Comparison of ENCODE assay signal across 8 cellular contexts in genomic region chr1:27436204-27437159, GRCh38. TPM values are rescaled to one million over a fixed set of nuclear protein-coding genes. Genes with fewer than 3 reads are reported as not detected.
DNase-seq lines count a peak whose midpoint lies in the region; ATAC-seq, FAIRE-seq and TF ChIP-seq lines count a peak whose summit lies in the region.

No MANE protein-coding gene starts in this region.

- H3K27ac ChIP-seq in OCI-LY7 (ENCODE audit: low read depth, low read length, poor library complexity, severe bottlenecking) (peak overlapping the region; percentile 91), neuronal stem cell (replicated peaks; ENCODE audit: low read length) (no peak overlapping the region)

- H2BK120ac ChIP-seq in neuronal stem cell (ENCODE audit: low read depth, low read length): no peak overlapping the region

- no peak overlapping the region for H2AFZ ChIP-seq in OCI-LY7 (ENCODE audit: low read length)
- H2AFZ ChIP-seq in neuronal stem cell (ENCODE audit: low read length): no peak overlapping the region

- no peak overlapping the region for H3K9ac ChIP-seq in neuronal stem cell (ENCODE audit: low read depth, low read length, poor library complexity)

- H4K8ac ChIP-seq in neuronal stem cell (ENCODE audit: low read depth, low read length): no peak overlapping the region

- POLR2A ChIA-PET in OCI-LY7 (lab: Charles Lee): interaction anchor here (0.6 to 5.4 kb wide), 10 partner anchors 7 to 221 kb away, joined by 3 to 25 read pairs (median 4); no protein-coding TSS in a partner anchor

- no CpG with 5 or more reads among the region's 5 CpGs for WGBS in neuronal stem cell (ENCODE audit: extremely low coverage in 2 of 2, insufficient read length in 2 of 2, insufficient replicate concordance in 1 of 2), 2 donors

- H3K36me3 ChIP-seq in OCI-LY7 (ENCODE audit: insufficient read depth, low read length): no peaks in the 10 kb centered on the region; the same call in none of the 2 replicates
- H3K36me3 ChIP-seq in mucosa of descending colon (ENCODE audit: low read depth): no peaks in the 10 kb centered on the region
- H3K36me3 ChIP-seq in neuronal stem cell (replicated peaks in 1 of 2; ENCODE audit: control insufficient read depth in 2 of 2, insufficient read depth in 2 of 2, low read length in 2 of 2): peaks cover 0 to 23% of the 10 kb centered on the region in 2 donors

- DNase-seq in NCI-H82 (lab: John Stamatoyannopoulos, UW) (peak; percentile 21), NCI-H82 treated with DMSO at 0.1 percent for 48 hours (lab: John Stamatoyannopoulos, UW; ENCODE audit: unreplicated experiment) (no peak), OCI-LY7 (ENCODE audit: low spot score) (peak; percentile 66), mucosa of descending colon (peak in 1 of 3 donors; percentile 76), neuronal stem cell (ENCODE audit: low spot score) (no peak)

- H3K4me1 ChIP-seq in OCI-LY7 (ENCODE audit: insufficient read depth, low read length, poor library complexity, severe bottlenecking): peaks cover 97% of the 10 kb centered on the region
- H3K4me1 ChIP-seq in mucosa of descending colon (ENCODE audit: low read depth): peaks cover 78% of the 10 kb centered on the region
- H3K4me1 ChIP-seq in neuronal stem cell (ENCODE audit: control insufficient read depth in 2 of 2, insufficient read depth in 1 of 2, low read depth in 1 of 2, low read length in 2 of 2): peaks cover 2 to 11% of the 10 kb centered on the region in 2 donors

- ATAC-seq in mucosa of descending colon: peak; percentile 93
- no peak for ATAC-seq in HG03571 (IDR thresholded peaks at IDR 0.05; ENCODE audit: unreplicated experiment)
- no peak for ATAC-seq in HG03354 (IDR thresholded peaks at IDR 0.05; ENCODE audit: poor library complexity, severe bottlenecking, unreplicated experiment)

- H4K20me1 ChIP-seq in OCI-LY7 (ENCODE audit: insufficient read depth, low read length): 0 out of 2 replicates have a peak, but pooled peaks cover 2% of the 10 kb centered on the region

- FAIRE-seq in colon (lab: Jason Lieb, UNC): peak; percentile 14

- no peak overlapping the region for H3K18ac ChIP-seq in neuronal stem cell (ENCODE audit: low read length)

- no peak overlapping the region for H3K4ac ChIP-seq in neuronal stem cell (ENCODE audit: low read length)

- H3K4me3 ChIP-seq in OCI-LY7 (ENCODE audit: low read depth, low read length, poor library complexity, severe bottlenecking) (peak overlapping the region; percentile 61), mucosa of descending colon (no peak overlapping the region), neuronal stem cell (ENCODE audit: low read length in 2 of 2) (no peak overlapping the region)

- H3K79me2 ChIP-seq in OCI-LY7 (ENCODE audit: insufficient read depth, low read depth, low read length): peaks cover 92% of the 10 kb centered on the region

- H3K4me2 ChIP-seq in OCI-LY7 (ENCODE audit: low read length): peak overlapping the region; percentile 81
- no peak overlapping the region for H3K4me2 ChIP-seq in neuronal stem cell (ENCODE audit: insufficient read depth, low read length, poor library complexity, severe bottlenecking)

- no peak for TF ChIP-seq CTCF in OCI-LY7 (conservative IDR thresholded peaks at IDR 0.05; ENCODE audit: low read length)
- no peak for TF ChIP-seq CTCF in mucosa of descending colon (IDR thresholded peaks at IDR 0.05)

- H2BK12ac ChIP-seq in neuronal stem cell (ENCODE audit: low read length): no peak overlapping the region

- no peaks in the 10 kb centered on the region for H3K79me1 ChIP-seq in neuronal stem cell (ENCODE audit: low read depth, low read length)

- no peak overlapping the region for H2BK15ac ChIP-seq in neuronal stem cell (ENCODE audit: low read length)

- no peaks in the 10 kb centered on the region for H3K9me2 ChIP-seq in OCI-LY7 (ENCODE audit: insufficient read depth, low read length)

- no peaks in the 10 kb centered on the region for H3K27me3 ChIP-seq in neuronal stem cell (ENCODE audit: control insufficient read depth in 3 of 3, insufficient read depth in 3 of 3, low read depth in 1 of 3, low read length in 3 of 3)

- H3K9me3 ChIP-seq in OCI-LY7 (ENCODE audit: low read length) (no peaks in the 10 kb centered on the region), mucosa of descending colon (no peaks in the 10 kb centered on the region), neuronal stem cell (replicated peaks in 1 of 2; ENCODE audit: control insufficient read depth in 2 of 2, insufficient read depth in 1 of 2, low read depth in 1 of 2, low read length in 2 of 2) (no peaks in the 10 kb centered on the region)

- intact Hi-C loops in OCI-LY7 (cut with micrococcal nuclease; ENCODE audit: unreplicated experiment): no loop called here
- intact Hi-C loops in mucosa of descending colon (cut with DNase I, micrococcal nuclease): no loop called here

- no peak overlapping the region for H4K91ac ChIP-seq in neuronal stem cell (ENCODE audit: low read depth, low read length, poor library complexity)

- BruUV-seq in OCI-LY7 (replicated peaks; lab: Mats Ljungman, UMichigan): TSS peak; percentile 23

- CTCF ChIA-PET in OCI-LY7 (lab: Charles Lee; ENCODE audit: unreplicated experiment): interaction anchor here (1.1 to 1.6 kb wide), 2 partner anchors 21 to 46 kb away, joined by 3 read pairs; no protein-coding TSS in a partner anchor

- H2AK5ac ChIP-seq in neuronal stem cell (ENCODE audit: low read depth, low read length): no peak overlapping the region

- H3K14ac ChIP-seq in neuronal stem cell (ENCODE audit: low read length): no peak overlapping the region

- H3K23ac ChIP-seq in neuronal stem cell (ENCODE audit: low read depth, low read length, poor library complexity): no peak overlapping the region

- no peak overlapping the region for H2BK5ac ChIP-seq in neuronal stem cell (ENCODE audit: low read length)

RNA-seq across cellular contexts. Expression of gene GPR3, which starts 44.1 kb away (rescaled TPM):
- total RNA-seq in OCI-LY7 (2014; rRNA removed; shearing (Covaris generic)): 0.21 and 0.32 TPM in 2 replicates
- total RNA-seq in OCI-LY7 (2022) (0.22 and 0.25 TPM in 2 replicates), mucosa of descending colon (under 1 TPM in 1 of 3 donors, not detected in 2; 0.14 TPM)
- polyA plus RNA-seq in neuronal stem cell (2013, experiment 1 of 2): 7.5 TPM
- polyA plus RNA-seq in neuronal stem cell (2013, experiment 2 of 2): 7.8 TPM

RNA-seq across cellular contexts. Expression of gene CD164L2, which starts 53.3 kb away (rescaled TPM):
- total RNA-seq in OCI-LY7 (2014; rRNA removed; shearing (Covaris generic)): 0.13 TPM in 1 of 2 replicates, not detected in the other
- total RNA-seq in OCI-LY7 (2022) (not detected in 2 replicates), mucosa of descending colon (1 to 10 TPM in 1 of 3 donors, under 1 TPM in 2; 0.29 to 1.3 (median 0.51) TPM)
- polyA plus RNA-seq in neuronal stem cell (2013, experiment 1 of 2): 0.07 TPM
- polyA plus RNA-seq in neuronal stem cell (2013, experiment 2 of 2): 0.10 TPM

RNA-seq across cellular contexts. Expression of gene WASF2, which starts 53.5 kb away (rescaled TPM):
- 25.1 and 26.9 TPM in 2 replicates for total RNA-seq in OCI-LY7 (2014; rRNA removed; shearing (Covaris generic))
- total RNA-seq in OCI-LY7 (2022): 106 and 110 TPM in 2 replicates
- 100 to 1,000 TPM; 131 to 159 (median 134) TPM for total RNA-seq in mucosa of descending colon
- polyA plus RNA-seq in neuronal stem cell (2013, experiment 1 of 2): 44.1 TPM
- polyA plus RNA-seq in neuronal stem cell (2013, experiment 2 of 2): 45.8 TPM

Comparison
In these comparisons a context has a peak if more than half of its experiments do, and no peak if none do; other contexts are left out.
1. DNase-seq: peak in NCI-H82 (single experiment) and OCI-LY7 (single experiment); none in NCI-H82 treated with DMSO at 0.1 percent for 48 hours (single experiment) and neuronal stem cell (single experiment).